ENCODE assay signal across 8 cellular contexts in the genomic region with DNA sequence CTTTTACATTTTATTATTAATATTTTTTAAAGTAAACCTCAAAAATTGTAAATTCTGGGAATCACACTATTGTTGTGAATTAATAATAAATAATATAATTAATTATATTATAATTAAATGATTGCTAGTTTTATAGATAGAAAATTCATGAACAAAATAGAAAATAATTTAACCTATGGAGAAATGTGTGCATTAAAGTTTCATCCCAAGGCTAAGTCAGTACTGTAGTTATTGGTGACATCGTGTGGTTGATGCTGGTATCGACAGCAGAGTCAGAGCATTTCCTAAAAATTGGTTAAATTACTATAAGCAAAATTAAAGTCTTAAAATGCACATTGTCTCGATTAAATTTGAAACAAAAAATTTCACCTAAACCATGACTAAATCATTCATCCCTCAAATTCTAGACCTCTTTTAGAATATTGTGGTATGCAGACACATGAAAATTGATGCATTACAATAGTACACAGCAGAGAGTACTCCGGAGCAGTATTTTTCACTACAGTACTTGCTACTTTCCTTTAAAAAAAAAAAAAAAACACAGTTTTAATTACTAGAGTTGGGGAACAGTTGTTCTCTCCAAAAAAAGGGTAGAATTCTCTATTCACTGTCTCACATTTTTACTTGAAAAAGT.
DNase-seq lines count a peak whose midpoint lies in the region; ATAC-seq, FAIRE-seq and TF ChIP-seq lines count a peak whose summit lies in the region.

No MANE protein-coding gene starts in this region.

- DNase-seq in COLO668 (lab: John Stamatoyannopoulos, UW; ENCODE audit: unreplicated experiment) (peak; percentile 4), fibroblast of the conjunctiva (ENCODE audit: low read depth) (peak; percentile 21), small intestine (peak; percentile 37), GM19240 (ENCODE audit: insufficient read length, low spot score) (no peak), lower leg skin (ENCODE audit: low spot score in 2 of 2) (no peak)

- H3K27ac ChIP-seq in small intestine (ENCODE audit: low read depth in 1 of 2, low read length in 1 of 2) = no peak overlapping the region

- ATAC-seq in GM18520 (IDR thresholded peaks at IDR 0.05; ENCODE audit: unreplicated experiment) (peak; percentile 49), HG03432 (IDR thresholded peaks at IDR 0.05; ENCODE audit: unreplicated experiment) (peak; percentile 66), SK-N-SH treated with all-trans-retinoic acid at 6 μM for 48 hours (0 out of 3 replicates have a peak, but pooled peaks have one; percentile 44)

- H3K9me3 ChIP-seq in small intestine (ENCODE audit: control insufficient read depth, low read depth) = no peaks in the 10 kb centered on the region

- no peak for TF ChIP-seq CTCF in lower leg skin (IDR thresholded peaks at IDR 0.05)

- no peaks in the 10 kb centered on the region for H3K27me3 ChIP-seq in small intestine (ENCODE audit: control insufficient read depth in 2 of 2, insufficient read depth in 2 of 2, low read length in 2 of 2)

- H3K4me1 ChIP-seq in small intestine (ENCODE audit: control insufficient read depth in 2 of 2, insufficient read depth in 1 of 2, low read depth in 1 of 2, low read length in 1 of 2) = no peaks in the 10 kb centered on the region

- 20 to 22% (median 20%) methylated on average over 4 of the region's 4 CpGs for WGBS in small intestine, 3 donors
- WGBS in lower leg skin, 2 donors = 20 to 27% methylated on average over 4 of the region's 4 CpGs

- H3K36me3 ChIP-seq in small intestine (ENCODE audit: control insufficient read depth in 2 of 2, insufficient read depth in 2 of 2, low read length in 2 of 2) = no peaks in the 10 kb centered on the region

- intact Hi-C loops in lower leg skin (cut with DNase I; ENCODE audit: low total_unique reads) = no loop called here

- no peak for TF ChIP-seq POLR2A in lower leg skin (IDR thresholded peaks at IDR 0.05)

- H3K4me3 ChIP-seq in small intestine (ENCODE audit: low read depth in 1 of 2, low read length in 2 of 2) (no peak overlapping the region), lower leg skin (ENCODE audit: low read depth, poor library complexity, severe bottlenecking) (no peak overlapping the region)

- peak; percentile 92 for FAIRE-seq in small intestine (lab: Jason Lieb, UNC)

TF ChIP-seq in SK-N-SH treated with all-trans-retinoic acid at 6 μM for 48 hours, 23 proteins besides CTCF, POLR2A, EP300 and RAD21:
- TF ChIP-seq, protein P1, sequence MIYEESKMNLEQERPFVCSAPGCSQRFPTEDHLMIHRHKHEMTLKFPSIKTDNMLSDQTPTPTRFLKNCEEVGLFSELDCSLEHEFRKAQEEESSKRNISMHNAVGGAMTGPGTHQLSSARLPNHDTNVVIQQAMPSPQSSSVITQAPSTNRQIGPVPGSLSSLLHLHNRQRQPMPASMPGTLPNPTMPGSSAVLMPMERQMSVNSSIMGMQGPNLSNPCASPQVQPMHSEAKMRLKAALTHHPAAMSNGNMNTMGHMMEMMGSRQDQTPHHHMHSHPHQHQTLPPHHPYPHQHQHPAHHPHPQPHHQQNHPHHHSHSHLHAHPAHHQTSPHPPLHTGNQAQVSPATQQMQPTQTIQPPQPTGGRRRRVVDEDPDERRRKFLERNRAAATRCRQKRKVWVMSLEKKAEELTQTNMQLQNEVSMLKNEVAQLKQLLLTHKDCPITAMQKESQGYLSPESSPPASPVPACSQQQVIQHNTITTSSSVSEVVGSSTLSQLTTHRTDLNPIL (CRISPR knock-in tag; IDR thresholded peaks at IDR 0.05; ENCODE audit: low read depth) = no peak
- TF ChIP-seq TOX (CRISPR knock-in tag; IDR thresholded peaks at IDR 0.05; ENCODE audit: borderline replicate concordance) (no peak), ZNF70 (CRISPR knock-in tag; IDR thresholded peaks at IDR 0.05) (no peak), ZC3H10 (CRISPR knock-in tag; IDR thresholded peaks at IDR 0.05) (no peak)
- TF ChIP-seq, protein P2, sequence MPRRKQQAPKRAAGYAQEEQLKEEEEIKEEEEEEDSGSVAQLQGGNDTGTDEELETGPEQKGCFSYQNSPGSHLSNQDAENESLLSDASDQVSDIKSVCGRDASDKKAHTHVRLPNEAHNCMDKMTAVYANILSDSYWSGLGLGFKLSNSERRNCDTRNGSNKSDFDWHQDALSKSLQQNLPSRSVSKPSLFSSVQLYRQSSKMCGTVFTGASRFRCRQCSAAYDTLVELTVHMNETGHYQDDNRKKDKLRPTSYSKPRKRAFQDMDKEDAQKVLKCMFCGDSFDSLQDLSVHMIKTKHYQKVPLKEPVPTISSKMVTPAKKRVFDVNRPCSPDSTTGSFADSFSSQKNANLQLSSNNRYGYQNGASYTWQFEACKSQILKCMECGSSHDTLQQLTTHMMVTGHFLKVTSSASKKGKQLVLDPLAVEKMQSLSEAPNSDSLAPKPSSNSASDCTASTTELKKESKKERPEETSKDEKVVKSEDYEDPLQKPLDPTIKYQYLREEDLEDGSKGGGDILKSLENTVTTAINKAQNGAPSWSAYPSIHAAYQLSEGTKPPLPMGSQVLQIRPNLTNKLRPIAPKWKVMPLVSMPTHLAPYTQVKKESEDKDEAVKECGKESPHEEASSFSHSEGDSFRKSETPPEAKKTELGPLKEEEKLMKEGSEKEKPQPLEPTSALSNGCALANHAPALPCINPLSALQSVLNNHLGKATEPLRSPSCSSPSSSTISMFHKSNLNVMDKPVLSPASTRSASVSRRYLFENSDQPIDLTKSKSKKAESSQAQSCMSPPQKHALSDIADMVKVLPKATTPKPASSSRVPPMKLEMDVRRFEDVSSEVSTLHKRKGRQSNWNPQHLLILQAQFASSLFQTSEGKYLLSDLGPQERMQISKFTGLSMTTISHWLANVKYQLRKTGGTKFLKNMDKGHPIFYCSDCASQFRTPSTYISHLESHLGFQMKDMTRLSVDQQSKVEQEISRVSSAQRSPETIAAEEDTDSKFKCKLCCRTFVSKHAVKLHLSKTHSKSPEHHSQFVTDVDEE (CRISPR knock-in tag; IDR thresholded peaks at IDR 0.05) = no peak

Comparison
In these comparisons a context has a peak if more than half of its experiments do, and no peak if none do; other contexts are left out.
1. DNase-seq: peak in COLO668 (single experiment), fibroblast of the conjunctiva (single experiment) and small intestine (single experiment); none in GM19240 (single experiment) and lower leg skin (0 of 2).
2. Peak in every context shown above with its lines, with median percentiles within 50 percentile points of each other: ATAC-seq.